Comparison of ENCODE assay signal across 28 cellular contexts in the genomic region with DNA sequence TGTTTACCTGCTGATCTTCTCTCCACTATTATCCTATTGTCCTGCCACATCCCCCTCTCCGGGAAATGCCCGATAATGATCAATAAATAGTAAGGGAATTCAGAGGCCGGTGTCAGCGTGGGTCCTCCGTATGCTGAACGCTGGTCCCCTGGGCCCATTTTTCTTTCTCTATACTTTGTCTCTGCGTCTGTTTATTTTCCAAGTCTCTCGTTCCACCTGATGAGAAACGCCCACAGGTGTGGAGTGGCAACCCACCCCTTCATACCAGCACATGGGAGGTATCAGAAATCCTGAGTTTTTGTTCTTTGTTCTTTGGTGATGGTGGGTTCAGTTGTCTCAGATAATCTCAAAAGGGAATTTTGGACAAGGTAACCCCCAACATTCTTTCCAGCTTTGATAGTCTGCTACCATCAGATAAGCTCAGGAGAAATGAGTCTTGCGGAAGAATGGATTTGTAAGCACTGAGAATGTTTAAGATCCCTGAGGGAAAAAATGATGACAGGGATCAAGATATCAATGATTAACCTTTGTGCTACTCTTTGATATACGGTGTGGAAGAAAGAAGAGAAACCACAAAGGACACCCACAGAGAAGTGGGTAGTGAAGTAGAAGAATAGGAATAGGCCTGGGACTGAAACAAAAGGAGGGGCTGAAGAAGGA.
DNase-seq lines count a peak whose midpoint lies in the region; ATAC-seq, FAIRE-seq and TF ChIP-seq lines count a peak whose summit lies in the region.
"Had no signal": no experiment of that assay in that cellular context is flagged by ENCODE, and none has a peak within 500 bp of the region (broad histone marks: within the 10 kb centered on the region; RNA-seq: fewer than 3 reads in every experiment).

No MANE protein-coding gene starts in this region.

- peak overlapping the region; percentile 63 for H3K27ac ChIP-seq in HUES64 (ENCODE audit: low read depth, low read length)
- H3K27ac ChIP-seq: BLaER1 treated with 17β-estradiol and CSF1 and Interleukin-3, amounts not matched to agents 10 nM and 100 nM; heart left ventricle; neutrophil; psoas muscle; thoracic aorta had no signal

- TF ChIP-seq CTCF in epithelial cell of proximal tubule (conservative IDR thresholded peaks at IDR 0.05; ENCODE audit: low read depth, low read length) (no peak), mesothelial cell of epicardium (IDR thresholded peaks at IDR 0.05; ENCODE audit: unreplicated experiment) (no peak), osteocyte (IDR thresholded peaks at IDR 0.05) (no peak)

- no peaks in the 10 kb centered on the region for H3K27me3 ChIP-seq in HUES64 (ENCODE audit: insufficient read depth, low read length)
- H3K27me3 ChIP-seq: BLaER1 treated with 17β-estradiol and CSF1 and Interleukin-3, amounts not matched to agents 10 nM and 100 nM; neutrophil had no signal

- 72% methylated on average over 11 of the region's 11 CpGs for WGBS in HUES64

- H3K4me3 Mint-ChIP-seq in mesothelial cell of epicardium (no peak overlapping the region), osteocyte (ENCODE audit: unreplicated experiment) (no peak overlapping the region)
- H3K4me3 Mint-ChIP-seq: activated naive CD8-positive, alpha-beta T cell treated with anti-CD3 and anti-CD28 coated beads, Interleukin-2, amount 10 ng/mL, durations not matched to agents 7 days and 5 days; activated T-cell treated with anti-CD3 and anti-CD28 coated beads, Interleukin-2, amount 50 U/mL, for 24 hours; central memory CD8-positive, alpha-beta T cell; memory B cell; T-helper 2 cell treated with Interferon-gamma antibody and Interleukin-4, amounts not matched to agents 5 μg/mL and 100 μg/mL, for 36 hours had no signal

- peaks cover 46% of the 10 kb centered on the region for H3K4me1 Mint-ChIP-seq in mesothelial cell of epicardium
- peaks cover 4% of the 10 kb centered on the region for H3K4me1 Mint-ChIP-seq in osteocyte (ENCODE audit: unreplicated experiment)
- H3K4me1 Mint-ChIP-seq: activated naive CD8-positive, alpha-beta T cell treated with anti-CD3 and anti-CD28 coated beads, Interleukin-2, amount 10 ng/mL, durations not matched to agents 7 days and 5 days; central memory CD8-positive, alpha-beta T cell; memory B cell had no signal

- H3K4me3 ChIP-seq in HUES64 (ENCODE audit: low read length) (no peak overlapping the region), epithelial cell of proximal tubule (ENCODE audit: low read depth, low read length) (no peak overlapping the region)
- H3K4me3 ChIP-seq: BLaER1 treated with 17β-estradiol and CSF1 and Interleukin-3, amounts not matched to agents 10 nM and 100 nM; heart left ventricle; psoas muscle; thoracic aorta had no signal

- H3K36me3 Mint-ChIP-seq in mesothelial cell of epicardium, result no peaks in the 10 kb centered on the region
- H3K36me3 Mint-ChIP-seq in osteocyte (ENCODE audit: unreplicated experiment), result no peaks in the 10 kb centered on the region
- H3K36me3 Mint-ChIP-seq: activated naive CD8-positive, alpha-beta T cell treated with anti-CD3 and anti-CD28 coated beads, Interleukin-2, amount 10 ng/mL, durations not matched to agents 7 days and 5 days; memory B cell had no signal

- peak; percentile 89 for DNase-seq in ACHN
- peak; percentile 84 for DNase-seq in epithelial cell of proximal tubule (ENCODE audit: low read depth)
- no peak for DNase-seq in mesothelial cell of epicardium (ENCODE audit: low spot score in 2 of 2, unreplicated experiment in 2 of 2)
- no peak for DNase-seq in osteocyte (ENCODE audit: extremely low spot score, unreplicated experiment)
- DNase-seq in HTR-8/SVneo (ENCODE audit: insufficient read length, low spot score), result no peak
- DNase-seq: activated CD4-positive, alpha-beta T cell treated with anti-CD3 and anti-CD28 coated beads for 48 hours; activated gamma-delta T cell; activated naive CD8-positive, alpha-beta T cell treated with anti-CD3 and anti-CD28 coated beads, Interleukin-2, amount 10 ng/mL, durations not matched to agents 7 days and 5 days; activated T-cell treated with anti-CD3 and anti-CD28 coated beads, Interleukin-2, amount 50 U/mL, for 24 hours; DMS79; HCEC 1CT; heart left ventricle; NCI-H1694 treated with DMSO at 0.1 percent for 48 hours; NCI-H510A treated with DMSO at 0.1 percent for 48 hours; psoas muscle; SHP77; stimulated activated naive CD8-positive, alpha-beta T cell treated with anti-CD3 and anti-CD28 coated beads, Interleukin-15, Interleukin-2, amounts not matched to agents 100 U/mL and 50 U/mL, for 24 hours had no signal

- H3K36me3 ChIP-seq in HUES64 (ENCODE audit: insufficient read depth, low read length), result no peaks in the 10 kb centered on the region
- H3K36me3 ChIP-seq: BLaER1 treated with 17β-estradiol and CSF1 and Interleukin-3, amounts not matched to agents 10 nM and 100 nM; heart left ventricle; neutrophil; thoracic aorta; WERI-Rb-1 had no signal

- H3K27me3 Mint-ChIP-seq in mesothelial cell of epicardium (ENCODE audit: low read depth) (no peaks in the 10 kb centered on the region), osteocyte (ENCODE audit: unreplicated experiment) (peaks cover 38% of the 10 kb centered on the region)
- H3K27me3 Mint-ChIP-seq: activated naive CD8-positive, alpha-beta T cell treated with anti-CD3 and anti-CD28 coated beads, Interleukin-2, amount 10 ng/mL, durations not matched to agents 7 days and 5 days; central memory CD8-positive, alpha-beta T cell had no signal

- in situ Hi-C loops in ACHN (cut with HindIII; ENCODE audit: low pct_ligation_motif_present, low pct_unique_long_range_greater_than_20kb, low sequenced_read_pairs), result no loop called here

- ATAC-seq in GM18868 (IDR thresholded peaks at IDR 0.05; ENCODE audit: unreplicated experiment), result no peak
- ATAC-seq in HG03280 (IDR thresholded peaks at IDR 0.05; ENCODE audit: unreplicated experiment), result no peak
- ATAC-seq: heart left ventricle, left lobe of liver, psoas muscle had no signal

- no peak for FAIRE-seq in HTR-8/SVneo (lab: Jason Lieb, UNC)

- peaks cover 43% of the 10 kb centered on the region for H3K4me1 ChIP-seq in HUES64 (ENCODE audit: insufficient read depth, low read length)
- H3K4me1 ChIP-seq: BLaER1 treated with 17β-estradiol and CSF1 and Interleukin-3, amounts not matched to agents 10 nM and 100 nM; heart left ventricle; psoas muscle had no signal

- H3K9me3 ChIP-seq in HUES64 (ENCODE audit: insufficient read depth, low read depth, low read length), result no peaks in the 10 kb centered on the region
- H3K9me3 ChIP-seq: heart left ventricle, neutrophil, psoas muscle, thoracic aorta had no signal

- H3K9me3 Mint-ChIP-seq in mesothelial cell of epicardium (no peaks in the 10 kb centered on the region), osteocyte (ENCODE audit: unreplicated experiment) (no peaks in the 10 kb centered on the region)
- H3K9me3 Mint-ChIP-seq: activated naive CD8-positive, alpha-beta T cell treated with anti-CD3 and anti-CD28 coated beads, Interleukin-2, amount 10 ng/mL, durations not matched to agents 7 days and 5 days; activated T-cell treated with anti-CD3 and anti-CD28 coated beads, Interleukin-2, amount 50 U/mL, for 24 hours; T-helper 2 cell treated with Interferon-gamma antibody and Interleukin-4, amounts not matched to agents 5 μg/mL and 100 μg/mL, for 36 hours had no signal

- no peak overlapping the region for H3K9ac ChIP-seq in HUES64 (ENCODE audit: low read depth, low read length)
- H3K9ac ChIP-seq: BLaER1 treated with 17β-estradiol and CSF1 and Interleukin-3, amounts not matched to agents 10 nM and 100 nM had no signal

- H3K27ac Mint-ChIP-seq in mesothelial cell of epicardium (peak overlapping the region; percentile 62), osteocyte (ENCODE audit: unreplicated experiment) (no peak overlapping the region)
- H3K27ac Mint-ChIP-seq: activated naive CD8-positive, alpha-beta T cell treated with anti-CD3 and anti-CD28 coated beads, Interleukin-2, amount 10 ng/mL, durations not matched to agents 7 days and 5 days; activated T-cell treated with anti-CD3 and anti-CD28 coated beads, Interleukin-2, amount 50 U/mL, for 24 hours; memory B cell; T-helper 2 cell treated with Interferon-gamma antibody and Interleukin-4, amounts not matched to agents 5 μg/mL and 100 μg/mL, for 36 hours had no signal

Comparison
In these comparisons a context has a peak if more than half of its experiments do, and no peak if none do; other contexts are left out.
1. DNase-seq: peak in ACHN (single experiment) and epithelial cell of proximal tubule (single experiment); none in mesothelial cell of epicardium (0 of 2), osteocyte (single experiment) and HTR-8/SVneo (single experiment).